In genomic region chr17:37220609-37220953, GRCh38 we compare ENCODE assay signal across 9 cellular contexts.
DNase-seq lines count a peak whose midpoint lies in the region; ATAC-seq and TF ChIP-seq lines count a peak whose summit lies in the region.
"Had no signal": no experiment of that assay in that cellular context is flagged by ENCODE, and none has a peak within 500 bp of the region (broad histone marks: within the 10 kb centered on the region; RNA-seq: fewer than 3 reads in every experiment).

No MANE protein-coding gene starts in this region.

- H3K27me3 Mint-ChIP-seq in activated CD4-positive, alpha-beta T cell treated with anti-CD3 and anti-CD28 coated beads, Interleukin-2, amount 10 ng/mL, durations not matched to agents 7 days and 5 days: no peaks in the 10 kb centered on the region

- peaks cover 3 to 4% of the 10 kb centered on the region in 2 donors for H3K36me3 ChIP-seq in aorta (ENCODE audit: control insufficient read depth in 1 of 2, insufficient read depth in 2 of 2, low read length in 1 of 2)

- no peak for TF ChIP-seq POLR2A in lower leg skin (IDR thresholded peaks at IDR 0.05)

- WGBS in aorta, 2 donors: 44 to 50% methylated on average over 1 of the region's 1 CpG
- WGBS in lower leg skin, 2 donors: 17 to 20% methylated on average over 1 of the region's 1 CpG

- no peaks in the 10 kb centered on the region for H3K9me3 Mint-ChIP-seq in activated CD4-positive, alpha-beta T cell treated with anti-CD3 and anti-CD28 coated beads, Interleukin-2, amount 10 ng/mL, durations not matched to agents 7 days and 5 days

- H3K9me3 ChIP-seq in aorta (ENCODE audit: control insufficient read depth, low read length): no peaks in the 10 kb centered on the region
- H3K9me3 ChIP-seq: mucosa of descending colon had no signal

- ATAC-seq in HG03135 (IDR thresholded peaks at IDR 0.05; ENCODE audit: unreplicated experiment) (no peak), GM18868 (IDR thresholded peaks at IDR 0.05; ENCODE audit: unreplicated experiment) (no peak), aorta (ENCODE audit: low FRiP score) (no peak)
- ATAC-seq: mucosa of descending colon had no signal

- POLR2A ChIA-PET in activated CD4-positive, alpha-beta T cell treated with anti-CD3 and anti-CD28 coated beads, Interleukin-2, amount 10 ng/mL, durations not matched to agents 7 days and 5 days (lab: Charles Lee): no interaction called here

- DNase-seq in Daoy (ENCODE audit: low read depth): peak; percentile 2
- peak; percentile 26 for DNase-seq in KBM-7
- peak; percentile 45 for DNase-seq in activated CD4-positive, alpha-beta T cell treated with anti-CD3 and anti-CD28 coated beads, Interleukin-2, amount 10 ng/mL, durations not matched to agents 7 days and 5 days
- DNase-seq in iPS DF 4.7 (ENCODE audit: extremely low read depth, low spot score): peak; percentile 14
- DNase-seq in aorta: no peak
- no peak for DNase-seq in lower leg skin (ENCODE audit: low spot score in 2 of 2)

- no peak overlapping the region for H3K27ac ChIP-seq in aorta (ENCODE audit: low read depth in 1 of 2, low read length in 2 of 2)

- TF ChIP-seq CTCF in lower leg skin (IDR thresholded peaks at IDR 0.05): no peak

- no peaks in the 10 kb centered on the region for H3K27me3 ChIP-seq in aorta (ENCODE audit: control insufficient read depth in 1 of 2, insufficient read depth in 2 of 2, low read length in 1 of 2)

- H3K27ac Mint-ChIP-seq in activated CD4-positive, alpha-beta T cell treated with anti-CD3 and anti-CD28 coated beads, Interleukin-2, amount 10 ng/mL, durations not matched to agents 7 days and 5 days: no peak overlapping the region

- peaks cover 4% of the 10 kb centered on the region for H3K4me1 Mint-ChIP-seq in activated CD4-positive, alpha-beta T cell treated with anti-CD3 and anti-CD28 coated beads, Interleukin-2, amount 10 ng/mL, durations not matched to agents 7 days and 5 days

- CTCF ChIA-PET in activated CD4-positive, alpha-beta T cell treated with anti-CD3 and anti-CD28 coated beads, Interleukin-2, amount 10 ng/mL, durations not matched to agents 7 days and 5 days (lab: Charles Lee): no interaction called here

- in situ Hi-C loops in KBM-7 (cut with MboI; ENCODE audit: low pct_unique_long_range_greater_than_20kb, low sequenced_read_pairs): no loop called here

- H3K36me3 Mint-ChIP-seq in activated CD4-positive, alpha-beta T cell treated with anti-CD3 and anti-CD28 coated beads, Interleukin-2, amount 10 ng/mL, durations not matched to agents 7 days and 5 days (ENCODE audit: low read depth): peaks cover 13% of the 10 kb centered on the region

- intact Hi-C loops in aorta (cut with DNase I) (no loop called here), lower leg skin (cut with DNase I; ENCODE audit: low total_unique reads) (no loop called here)

- no peaks in the 10 kb centered on the region for H3K4me1 ChIP-seq in aorta (ENCODE audit: control insufficient read depth in 1 of 2, insufficient read depth in 2 of 2, low read length in 2 of 2)

- H3K4me3 ChIP-seq in aorta (ENCODE audit: low read length in 2 of 2) (no peak overlapping the region), lower leg skin (ENCODE audit: low read depth, poor library complexity, severe bottlenecking) (no peak overlapping the region)
- H3K4me3 ChIP-seq: mucosa of descending colon had no signal

- H3K4me3 Mint-ChIP-seq in activated CD4-positive, alpha-beta T cell treated with anti-CD3 and anti-CD28 coated beads, Interleukin-2, amount 10 ng/mL, durations not matched to agents 7 days and 5 days: no peak overlapping the region

Comparison
In these comparisons a context has a peak if more than half of its experiments do, and no peak if none do; other contexts are left out.
1. DNase-seq: peak in Daoy (single experiment), KBM-7 (single experiment), activated CD4-positive, alpha-beta T cell treated with anti-CD3 and anti-CD28 coated beads, Interleukin-2, amount 10 ng/mL, durations not matched to agents 7 days and 5 days (single experiment) and iPS DF 4.7 (single experiment); none in aorta (0 of 2) and lower leg skin (0 of 2).